Comparison of ENCODE assay signal across 9 cellular contexts in the genomic region with DNA sequence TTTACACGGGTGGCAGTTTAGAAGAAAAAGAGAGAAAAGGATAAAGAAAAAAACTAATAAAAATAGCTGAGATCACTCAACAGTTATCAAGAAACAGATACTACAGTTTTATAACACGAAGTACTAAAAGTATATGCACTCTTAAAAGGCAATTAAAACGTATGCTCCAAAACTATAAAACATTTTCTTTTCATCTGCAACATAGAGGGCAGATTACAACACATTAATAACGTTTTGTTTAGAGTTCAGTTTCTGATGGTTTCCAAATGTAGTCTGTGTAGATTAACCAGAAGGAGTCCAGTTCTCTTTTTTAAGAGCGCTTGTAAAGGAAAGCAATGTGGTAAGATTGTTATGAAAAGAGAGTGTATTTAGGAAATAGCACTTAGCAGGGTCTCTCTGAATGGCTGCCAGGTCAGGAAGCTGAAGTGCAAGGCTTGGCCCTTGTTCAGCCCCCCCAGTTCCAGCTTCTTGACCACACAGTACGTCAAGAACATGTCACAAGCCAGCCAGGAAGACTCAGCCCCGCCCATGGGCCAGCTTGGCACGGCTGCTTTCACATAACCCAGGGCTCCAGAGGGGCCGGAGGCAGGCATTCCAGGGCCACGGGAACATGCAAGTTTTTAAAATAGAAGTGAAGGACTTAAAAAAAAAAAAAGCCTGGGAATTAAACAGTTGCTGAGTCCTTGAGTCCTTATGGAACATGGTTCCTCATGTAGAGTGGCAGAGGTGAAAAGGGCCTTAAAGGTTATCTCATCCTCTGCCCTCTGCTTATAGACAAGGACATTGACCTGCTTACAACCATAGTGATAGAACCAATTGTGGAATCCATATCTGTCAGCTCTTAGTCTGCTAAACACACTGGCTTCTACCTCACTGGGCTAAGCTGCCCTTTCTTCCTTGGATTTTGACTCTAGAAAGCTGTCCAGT.
DNase-seq lines count a peak whose midpoint lies in the region; ATAC-seq, FAIRE-seq and TF ChIP-seq lines count a peak whose summit lies in the region.
"Had no signal": no experiment of that assay in that cellular context is flagged by ENCODE, and none has a peak within 500 bp of the region (broad histone marks: within the 10 kb centered on the region; RNA-seq: fewer than 3 reads in every experiment).

No MANE protein-coding gene starts in this region.

- H3K27ac Mint-ChIP-seq in activated CD4-positive, alpha-beta T cell treated with anti-CD3 and anti-CD28 coated beads for 36 hours, result no peak overlapping the region

- H3K4me1 ChIP-seq in adrenal gland (replicated peaks in 1 of 2), result peaks cover 29 to 60% of the 10 kb centered on the region in 2 donors

- no peaks in the 10 kb centered on the region for H3K36me3 ChIP-seq in adrenal gland (replicated peaks in 1 of 2)

- intact Hi-C loops in adrenal gland (cut with DNase I), result no loop called here
- intact Hi-C loops in activated CD4-positive, alpha-beta T cell treated with anti-CD3 and anti-CD28 coated beads for 36 hours (cut with DNase I, micrococcal nuclease), result no loop called here

- CTCF ChIA-PET in activated CD4-positive, alpha-beta T cell treated with anti-CD3 and anti-CD28 coated beads for 36 hours (lab: Charles Lee), result no interaction called here

- H3K4me3 Mint-ChIP-seq in activated CD4-positive, alpha-beta T cell treated with anti-CD3 and anti-CD28 coated beads for 36 hours, result no peak overlapping the region

- H3K27me3 ChIP-seq in adrenal gland, result no peaks in the 10 kb centered on the region

- H3K4me1 Mint-ChIP-seq in activated CD4-positive, alpha-beta T cell treated with anti-CD3 and anti-CD28 coated beads for 36 hours, result peaks cover 16% of the 10 kb centered on the region

- no peaks in the 10 kb centered on the region for H3K9me3 Mint-ChIP-seq in activated CD4-positive, alpha-beta T cell treated with anti-CD3 and anti-CD28 coated beads for 36 hours (ENCODE audit: low read depth)

- H3K36me3 Mint-ChIP-seq in activated CD4-positive, alpha-beta T cell treated with anti-CD3 and anti-CD28 coated beads for 36 hours (ENCODE audit: low read depth), result no peaks in the 10 kb centered on the region

- H3K27me3 Mint-ChIP-seq in activated CD4-positive, alpha-beta T cell treated with anti-CD3 and anti-CD28 coated beads for 36 hours, result no peaks in the 10 kb centered on the region

- DNase-seq in GM19239 (ENCODE audit: insufficient read length, low spot score), result peak; percentile 18
- DNase-seq in adrenal gland, result peak; percentile 82 to 97 (median 93)
- peak in 42 of 51 donors; percentile 4 to 79 (median 42) for DNase-seq in hypothalamus (lab: John Stamatoyannopoulos, UW)
- peak; percentile 1 to 7 for DNase-seq in stimulated activated CD8-positive, alpha-beta memory T cell treated with anti-CD3 and anti-CD28 coated beads, Interleukin-15, amount 100 ng/mL, for 4 hours (ENCODE audit: low read depth in 2 of 2)
- no peak for DNase-seq in RPMI8226
- DNase-seq in activated CD4-positive, alpha-beta T cell treated with anti-CD3 and anti-CD28 coated beads for 1 hour, result no peak
- DNase-seq in activated CD4-positive, alpha-beta T cell treated with anti-CD3 and anti-CD28 coated beads for 36 hours, result no peak

- ATAC-seq in HG02852 (IDR thresholded peaks at IDR 0.05; ENCODE audit: unreplicated experiment), result no peak
- no peak for ATAC-seq in activated CD4-positive, alpha-beta T cell treated with anti-CD3 and anti-CD28 coated beads for 36 hours

- H3K4me3 ChIP-seq in adrenal gland, result no peak overlapping the region

- no peaks in the 10 kb centered on the region for H3K9me3 ChIP-seq in adrenal gland (replicated peaks in 1 of 3)

- H3K27ac ChIP-seq in adrenal gland, result peak overlapping the region; percentile 50 to 85 (median 69)

- no peak for TF ChIP-seq CTCF in adrenal gland (IDR thresholded peaks at IDR 0.05)

- TF ChIP-seq POLR2A in adrenal gland (IDR thresholded peaks at IDR 0.05), result no peak

- no peak for FAIRE-seq in GM19239 (lab: Jason Lieb, UNC)
- FAIRE-seq: islet of Langerhans had no signal

- POLR2A ChIA-PET in activated CD4-positive, alpha-beta T cell treated with anti-CD3 and anti-CD28 coated beads for 36 hours (lab: Charles Lee), result interaction anchor here (0.6 kb wide), 1 partner anchor 560 kb away, joined by 3 read pairs; no protein-coding TSS in a partner anchor

- WGBS in adrenal gland, 4 donors, result 18 to 26% (median 25%) methylated on average over 10 of the region's 10 CpGs

Comparison
In these comparisons a context has a peak if more than half of its experiments do, and no peak if none do; other contexts are left out.
1. DNase-seq: peak in GM19239 (single experiment), adrenal gland (7 of 7), hypothalamus (42 of 51) and stimulated activated CD8-positive, alpha-beta memory T cell treated with anti-CD3 and anti-CD28 coated beads, Interleukin-15, amount 100 ng/mL, for 4 hours (2 of 2); none in RPMI8226 (single experiment), activated CD4-positive, alpha-beta T cell treated with anti-CD3 and anti-CD28 coated beads for 1 hour (single experiment) and activated CD4-positive, alpha-beta T cell treated with anti-CD3 and anti-CD28 coated beads for 36 hours (single experiment).